ENCODE assay signal across 29 cellular contexts in genomic region chr5:61748651-61749050, GRCh38.
"Had no signal": no experiment of that assay in that cellular context is flagged by ENCODE, and none has a peak within 500 bp of the region (broad histone marks: within the 10 kb centered on the region; RNA-seq: fewer than 3 reads in every experiment).

No MANE protein-coding gene starts in this region.

- H3K27ac Mint-ChIP-seq: stimulated activated effector memory CD8-positive, alpha-beta T cell treated with anti-CD3 and anti-CD28 coated beads, Interleukin-12 subunit alpha, Interleukin-12 subunit beta, amount 100 ng/mL, for 72 hours; stimulated activated memory B cell treated with anti-CD40 and anti-IgM and Interleukin-4, amounts not matched to agents 10 μg/mL and 1 μg/mL and 100 μg/mL, for 72 hours; stimulated activated naive B cell treated with anti-CD40 and anti-IgM and Interleukin-4, amounts not matched to agents 10 μg/mL and 1 μg/mL and 100 μg/mL, for 72 hours; stimulated activated naive CD8-positive, alpha-beta T cell treated with anti-CD3 and anti-CD28 coated beads, Interleukin-15, amount 100 ng/mL, for 72 hours; stimulated activated naive CD8-positive, alpha-beta T cell treated with anti-CD3 and anti-CD28 coated beads, Interleukin-15, Interleukin-2, amounts not matched to agents 100 ng/mL and 50 ng/mL, for 24 hours; type B pancreatic cell had no signal

- FAIRE-seq: urothelium cell line had no signal

- H3K27me3 ChIP-seq: stomach, suprapubic skin, testis, thyroid gland, tibial artery, tibial nerve, transverse colon, upper lobe of left lung, upper lobe of right lung, uterus, vagina had no signal

- ATAC-seq: stimulated activated effector memory CD8-positive, alpha-beta T cell treated with anti-CD3 and anti-CD28 coated beads, Interleukin-12 subunit alpha, Interleukin-12 subunit beta, amount 100 ng/mL, for 72 hours; stimulated activated memory B cell treated with anti-CD40 and anti-IgM and Interleukin-4, amounts not matched to agents 10 μg/mL and 1 μg/mL and 100 μg/mL, for 72 hours; stimulated activated naive B cell treated with anti-CD40 and anti-IgM and Interleukin-4, amounts not matched to agents 10 μg/mL and 1 μg/mL and 100 μg/mL, for 72 hours; stimulated activated naive CD8-positive, alpha-beta T cell treated with anti-CD3 and anti-CD28 coated beads, Interleukin-15, amount 100 ng/mL, for 72 hours; stimulated activated naive CD8-positive, alpha-beta T cell treated with anti-CD3 and anti-CD28 coated beads, Interleukin-15, Interleukin-2, amounts not matched to agents 100 U/mL and 50 U/mL, for 24 hours; upper lobe of right lung had no signal

- H3K36me3 Mint-ChIP-seq: stimulated activated effector memory CD8-positive, alpha-beta T cell treated with anti-CD3 and anti-CD28 coated beads, Interleukin-12 subunit alpha, Interleukin-12 subunit beta, amount 100 ng/mL, for 72 hours; stimulated activated memory B cell treated with anti-CD40 and anti-IgM and Interleukin-4, amounts not matched to agents 10 μg/mL and 1 μg/mL and 100 μg/mL, for 72 hours; stimulated activated naive B cell treated with anti-CD40 and anti-IgM and Interleukin-4, amounts not matched to agents 10 μg/mL and 1 μg/mL and 100 μg/mL, for 72 hours; type B pancreatic cell had no signal

- H3K9me3 ChIP-seq: stomach, suprapubic skin, testis, thoracic aorta, thyroid gland, tibial artery, tibial nerve, transverse colon, upper lobe of left lung, upper lobe of right lung, uterus, vagina had no signal

- H3K36me3 ChIP-seq: stomach, suprapubic skin, thoracic aorta, thyroid gland, tibial artery, tibial nerve, transverse colon, upper lobe of left lung, upper lobe of right lung, uterus, vagina had no signal

- H3K27me3 Mint-ChIP-seq: stimulated activated memory B cell treated with anti-CD40 and anti-IgM and Interleukin-4, amounts not matched to agents 10 μg/mL and 1 μg/mL and 100 μg/mL, for 72 hours; stimulated activated naive CD8-positive, alpha-beta T cell treated with anti-CD3 and anti-CD28 coated beads, Interleukin-15, amount 100 ng/mL, for 72 hours; stimulated activated naive CD8-positive, alpha-beta T cell treated with anti-CD3 and anti-CD28 coated beads, Interleukin-15, Interleukin-2, amounts not matched to agents 100 ng/mL and 50 ng/mL, for 24 hours; type B pancreatic cell had no signal

- H3K4me3 Mint-ChIP-seq: stimulated activated effector memory CD8-positive, alpha-beta T cell treated with anti-CD3 and anti-CD28 coated beads, Interleukin-12 subunit alpha, Interleukin-12 subunit beta, amount 100 ng/mL, for 72 hours; stimulated activated memory B cell treated with anti-CD40 and anti-IgM and Interleukin-4, amounts not matched to agents 10 μg/mL and 1 μg/mL and 100 μg/mL, for 72 hours; stimulated activated naive B cell treated with anti-CD40 and anti-IgM and Interleukin-4, amounts not matched to agents 10 μg/mL and 1 μg/mL and 100 μg/mL, for 72 hours; stimulated activated naive CD8-positive, alpha-beta T cell treated with anti-CD3 and anti-CD28 coated beads, Interleukin-15, amount 100 ng/mL, for 72 hours; stimulated activated naive CD8-positive, alpha-beta T cell treated with anti-CD3 and anti-CD28 coated beads, Interleukin-15, Interleukin-2, amounts not matched to agents 100 ng/mL and 50 ng/mL, for 24 hours; type B pancreatic cell had no signal

- H3K4me1 Mint-ChIP-seq: stimulated activated effector memory CD8-positive, alpha-beta T cell treated with anti-CD3 and anti-CD28 coated beads, Interleukin-12 subunit alpha, Interleukin-12 subunit beta, amount 100 ng/mL, for 72 hours; stimulated activated memory B cell treated with anti-CD40 and anti-IgM and Interleukin-4, amounts not matched to agents 10 μg/mL and 1 μg/mL and 100 μg/mL, for 72 hours; stimulated activated naive B cell treated with anti-CD40 and anti-IgM and Interleukin-4, amounts not matched to agents 10 μg/mL and 1 μg/mL and 100 μg/mL, for 72 hours; stimulated activated naive CD8-positive, alpha-beta T cell treated with anti-CD3 and anti-CD28 coated beads, Interleukin-15, amount 100 ng/mL, for 72 hours had no signal

- H3K4me1 ChIP-seq: stomach, suprapubic skin, testis, thyroid gland, tibial artery, tibial nerve, transverse colon, upper lobe of left lung, upper lobe of right lung, uterus, vagina had no signal

- DNase-seq: stimulated activated CD4-positive, alpha-beta T cell treated with anti-CD3 and anti-CD28 coated beads, Interleukin-2, amount 100 ng/mL, for 48 hours; stimulated activated CD4-positive, alpha-beta T cell treated with anti-CD3 and anti-CD28 coated beads, Interleukin-4, amount 100 ng/mL, for 1 hour; stimulated activated CD4-positive, alpha-beta T cell treated with anti-CD3 and anti-CD28 coated beads, Interleukin-4, amount 100 ng/mL, for 24 hours; stimulated activated CD4-positive, alpha-beta T cell treated with anti-CD3 and anti-CD28 coated beads, Interleukin-4, amount 100 ng/mL, for 4 hours; stimulated activated CD8-positive, alpha-beta memory T cell treated with anti-CD3 and anti-CD28 coated beads, Interleukin-4, amount 100 ng/mL, for 48 hours; stimulated activated naive B cell treated with anti-CD40 and anti-IgM and Interleukin-4, amounts not matched to agents 10 μg/mL and 1 μg/mL and 100 μg/mL, for 72 hours; stimulated activated naive CD4-positive, alpha-beta T cell; stimulated activated naive CD4-positive, alpha-beta T cell treated with Interleukin-2 at 50 U/mL for 16 hours; stimulated activated naive CD8-positive, alpha-beta T cell treated with anti-CD3 and anti-CD28 coated beads, Interleukin-15, amount 100 ng/mL, for 72 hours; stimulated activated naive CD8-positive, alpha-beta T cell treated with anti-CD3 and anti-CD28 coated beads, Interleukin-15, Interleukin-2, amounts not matched to agents 100 U/mL and 50 U/mL, for 24 hours; stomach; substantia nigra; testis; thyroid gland; tibial artery; transverse colon; trophoblast cell; upper lobe of left lung; upper lobe of right lung; uterus had no signal

- H3K27ac ChIP-seq: stomach, suprapubic skin, testis, thoracic aorta, thyroid gland, tibial artery, tibial nerve, transverse colon, upper lobe of left lung, upper lobe of right lung, uterus, vagina had no signal

- H3K4me3 ChIP-seq: stomach, suprapubic skin, testis, thoracic aorta, thyroid gland, tibial artery, tibial nerve, transverse colon, upper lobe of left lung, upper lobe of right lung, uterus, vagina had no signal
